In the genomic region with DNA sequence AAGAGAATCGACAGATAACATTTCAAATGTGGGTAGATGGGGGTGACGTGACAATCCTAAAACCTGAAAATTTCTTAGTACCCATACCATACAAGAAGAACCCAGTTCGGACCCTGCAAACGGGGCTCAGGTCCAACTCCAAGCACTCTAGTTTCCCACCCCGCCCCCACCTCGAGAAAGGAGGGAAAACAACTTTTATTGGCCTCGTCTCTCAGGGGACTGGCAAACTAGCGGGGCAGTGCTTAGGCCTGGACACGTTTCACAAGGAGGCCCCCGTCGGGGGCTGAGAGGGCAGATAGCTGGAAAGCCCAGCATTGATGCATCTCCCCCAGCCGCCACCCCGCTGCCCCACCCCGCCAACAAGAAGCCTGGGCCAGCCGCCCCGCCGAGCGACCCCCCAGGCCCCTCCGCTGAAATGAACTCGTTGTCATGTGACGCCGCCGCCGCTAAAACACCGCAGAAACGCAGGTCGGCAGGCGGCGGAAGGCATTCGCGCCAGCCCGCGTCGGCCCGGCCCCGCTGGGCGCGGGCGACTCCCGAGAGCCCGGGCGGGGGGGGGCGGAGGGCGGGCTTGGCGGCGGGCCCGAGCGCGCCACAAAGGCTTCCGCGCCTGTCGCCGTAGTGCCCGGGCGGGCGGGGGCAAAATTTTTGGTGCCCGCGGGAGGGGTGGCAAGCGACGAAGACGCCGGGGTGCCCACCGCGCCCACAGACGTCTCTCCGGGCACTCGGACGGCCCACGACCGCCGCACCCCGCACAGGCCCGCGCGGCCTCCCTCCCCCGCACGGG, we compare ENCODE assay signal across 8 cellular contexts. TPM values are rescaled to one million over a fixed set of nuclear protein-coding genes. Genes with fewer than 3 reads are reported as not detected.
A peak's percentile ranks its signal among the peaks of the same experiment; 100 is the strongest.
DNase-seq lines count a peak whose midpoint lies in the region; ATAC-seq and TF ChIP-seq lines count a peak whose summit lies in the region.

No MANE protein-coding gene starts in this region.

- H3K4me1 ChIP-seq in adipocyte (ENCODE audit: control insufficient read depth, insufficient read depth, low read length), result peaks cover 38% of the 10 kb centered on the region
- peaks cover 0 to 52% (median 27%) of the 10 kb centered on the region in 12 donors for H3K4me1 ChIP-seq in heart left ventricle

- no peak for TF ChIP-seq POLR2A in heart left ventricle (IDR thresholded peaks at IDR 0.05)

- H3K36me3 ChIP-seq in adipocyte (ENCODE audit: control insufficient read depth, insufficient read depth, low read length, severe bottlenecking) (no peaks in the 10 kb centered on the region), heart left ventricle (no peaks in the 10 kb centered on the region)

- peak overlapping the region; percentile 89 for H3K27ac Mint-ChIP-seq in Calu3 (ENCODE audit: unreplicated experiment)
- peak overlapping the region; percentile 92 for H3K27ac Mint-ChIP-seq in type B pancreatic cell

- TF ChIP-seq CTCF in Calu3 (IDR thresholded peaks at IDR 0.05; ENCODE audit: unreplicated experiment) (no peak), heart left ventricle (IDR thresholded peaks at IDR 0.05) (peak in 1 of 12 donors; percentile 6), type B pancreatic cell (conservative IDR thresholded peaks at IDR 0.05) (no peak)

- H3K27me3 ChIP-seq in adipocyte (replicated peaks; ENCODE audit: control insufficient read depth, insufficient read depth, low read length) (no peaks in the 10 kb centered on the region), heart left ventricle (no peaks in the 10 kb centered on the region)

- H3K4me1 Mint-ChIP-seq in Calu3 (ENCODE audit: low read depth, unreplicated experiment) (peaks cover 44% of the 10 kb centered on the region), type B pancreatic cell (ENCODE audit: unreplicated experiment) (peaks cover 31% of the 10 kb centered on the region)

- H3K4me3 Mint-ChIP-seq in Calu3 (ENCODE audit: low read depth, unreplicated experiment) (peak overlapping the region; percentile 73), type B pancreatic cell (peak overlapping the region; percentile 90)

- H3K9me3 Mint-ChIP-seq in Calu3 (ENCODE audit: low read depth, unreplicated experiment), result no peaks in the 10 kb centered on the region
- no peaks in the 10 kb centered on the region for H3K9me3 Mint-ChIP-seq in type B pancreatic cell

- H3K27ac ChIP-seq in heart left ventricle, result peak overlapping the region; percentile 93 to 100 (median 98)

- DNase-seq in Calu3 (peak; percentile 82), H4 (ENCODE audit: low spot score) (peak; percentile 76), NCI-H1048 (lab: John Stamatoyannopoulos, UW) (peak; percentile 63), T follicular helper cell (ENCODE audit: low read depth) (peak; percentile 55), adipocyte (ENCODE audit: low read depth) (peak; percentile 88), heart left ventricle (peak; percentile 72 to 89 (median 79)), posterior cingulate gyrus (peak; percentile 60 to 95 (median 66)), type B pancreatic cell (ENCODE audit: extremely low spot score, unreplicated experiment) (peak; percentile 83)

- H3K4me3 ChIP-seq in adipocyte (ENCODE audit: low read length), result peak overlapping the region; percentile 85
- peak overlapping the region; percentile 42 to 95 (median 72) for H3K4me3 ChIP-seq in heart left ventricle

- no TSS peak for BruUV-seq in Calu3 (replicated peaks; lab: Mats Ljungman, UMichigan)

- 0 to 1% (median 0%) methylated on average over 17 to 77 of the region's 77 CpGs for WGBS in heart left ventricle, 4 donors

- H3K27me3 Mint-ChIP-seq in Calu3 (ENCODE audit: unreplicated experiment) (no peaks in the 10 kb centered on the region), type B pancreatic cell (no peaks in the 10 kb centered on the region)

- H3K9me3 ChIP-seq in adipocyte (ENCODE audit: control insufficient read depth, low read length) (no peaks in the 10 kb centered on the region), heart left ventricle (no peaks in the 10 kb centered on the region)

- ATAC-seq in heart left ventricle, result peak in 2 of 4 donors; percentile 36 to 45

- peak overlapping the region; percentile 96 for H3K9ac ChIP-seq in adipocyte (ENCODE audit: low read length)

- peaks cover 40% of the 10 kb centered on the region for H3K36me3 Mint-ChIP-seq in Calu3 (ENCODE audit: insufficient read depth, unreplicated experiment)
- H3K36me3 Mint-ChIP-seq in type B pancreatic cell, result peaks cover 2% of the 10 kb centered on the region

- intact Hi-C loops in Calu3 (cut with micrococcal nuclease; ENCODE audit: unreplicated experiment), result loop anchor here (1.0 to 5.0 kb wide), 6 partner anchors 206 to 677 kb away; a partner anchor contains a TSS
- intact Hi-C loops in heart left ventricle (cut with DNase I), result loop anchor here (1.0 to 10.0 kb wide), 25 partner anchors 53 to 681 kb away; a partner anchor contains a TSS
- intact Hi-C loops in posterior cingulate gyrus (cut with DNase I), result loop anchor here (1.0 to 5.0 kb wide), 8 partner anchors 67 to 784 kb away; a partner anchor contains a TSS

- CTCF ChIA-PET in Calu3 (lab: Charles Lee), result interaction anchor here (0.6 to 4.1 kb wide), 31 partner anchors 9 to 673 kb away, joined by 3 to 170 read pairs (median 5); a partner anchor contains a TSS

RNA-seq across cellular contexts. Expression of a gene that starts 0.7 kb away (rescaled TPM):
- total RNA-seq in Calu3 (2022) (33.3 and 39.3 TPM in 2 replicates), heart left ventricle (10 to 100 TPM; 15.4 to 23.4 (median 20.2) TPM), type B pancreatic cell (ENCODE audit: low replicate concordance) (33.7 and 45.5 TPM in 2 replicates)
- 21.6 and 31.0 TPM in 2 replicates for total RNA-seq in H4 (2014; rRNA removed; shearing (Covaris generic))
- 10 to 100 TPM in 1 of 2 donors, 1 to 10 TPM in 1; 7.2 to 15.7 TPM for polyA plus RNA-seq in heart left ventricle
